Comparison of ENCODE assay signal across 8 cellular contexts in the genomic region with DNA sequence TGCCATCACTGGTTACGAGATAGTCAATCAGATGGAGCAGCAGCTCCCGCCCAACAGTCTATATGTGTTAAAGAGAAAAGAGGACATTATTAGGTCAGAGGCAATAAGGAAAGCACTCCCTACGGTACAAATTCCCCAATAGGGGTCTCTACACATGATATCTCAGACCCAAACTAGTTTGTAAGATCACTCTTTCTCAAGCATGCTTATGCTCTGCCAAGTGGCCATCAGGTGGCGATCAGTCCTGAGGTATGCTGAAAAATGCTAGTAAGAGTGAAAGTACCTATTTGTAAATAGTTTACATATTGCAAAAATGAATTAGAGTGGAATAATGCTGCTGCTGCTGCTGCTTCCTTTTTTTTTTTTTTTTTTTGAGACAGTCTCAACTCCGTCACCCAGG.
DNase-seq lines count a peak whose midpoint lies in the region; ATAC-seq and TF ChIP-seq lines count a peak whose summit lies in the region.
"Had no signal": no experiment of that assay in that cellular context is flagged by ENCODE, and none has a peak within 500 bp of the region (broad histone marks: within the 10 kb centered on the region; RNA-seq: fewer than 3 reads in every experiment).

No MANE protein-coding gene starts in this region.

- TF ChIP-seq RAD21 in liver (IDR thresholded peaks at IDR 0.05), result peak; percentile 41 to 64

- no peaks in the 10 kb centered on the region for H3K4me1 ChIP-seq in liver (ENCODE audit: control insufficient read depth in 4 of 4, insufficient read depth in 4 of 4, low read length in 3 of 4)

- H3K9me3 ChIP-seq in liver (ENCODE audit: control insufficient read depth in 4 of 4, low read length in 3 of 4), result no peaks in the 10 kb centered on the region

- WGBS in liver, result 87% methylated on average over 5 of the region's 5 CpGs

- H3K27ac ChIP-seq in liver (ENCODE audit: low read depth in 1 of 2, low read length in 2 of 2), result no peak overlapping the region

- ATAC-seq in SK-N-SH treated with all-trans-retinoic acid at 6 μM for 48 hours (peak; percentile 81), HG03565 (IDR thresholded peaks at IDR 0.05; ENCODE audit: unreplicated experiment) (no peak), HG02798 (IDR thresholded peaks at IDR 0.05; ENCODE audit: poor library complexity, unreplicated experiment) (no peak)
- ATAC-seq: activated T-helper 17 cell treated with anti-CD3 and anti-CD28 coated beads, Interleukin-2, amount 50 U/mL, for 72 hours had no signal

- DNase-seq in GM10266 (ENCODE audit: extremely low spot score), result peak; percentile 19
- DNase-seq in HFF-Myc (ENCODE audit: extremely low read depth, low read depth), result no peak
- no peak for DNase-seq in NCI-H524 treated with DMSO at 0.1 percent for 48 hours (lab: John Stamatoyannopoulos, UW)

- TF ChIP-seq CTCF in GM10266 (IDR thresholded peaks at IDR 0.05; ENCODE audit: control insufficient read depth, insufficient read depth, low read depth, missing control alignments), result peak; percentile 39
- peak; percentile 44 for TF ChIP-seq CTCF in HFF-Myc (IDR thresholded peaks at IDR 0.05; ENCODE audit: low read depth, low read length, missing control alignments)
- TF ChIP-seq CTCF in liver (IDR thresholded peaks at IDR 0.05; ENCODE audit: low read depth, low read length, missing input control), result peak; percentile 7

- H3K4me3 ChIP-seq in HFF-Myc (replicated peaks; ENCODE audit: low read depth, low read length), result no peak overlapping the region
- no peak overlapping the region for H3K4me3 ChIP-seq in liver (ENCODE audit: low read depth in 1 of 3, low read length in 3 of 3)

- no peak overlapping the region for H3K9ac ChIP-seq in liver (ENCODE audit: low read depth in 1 of 2, low read length in 2 of 2)

- H3K36me3 ChIP-seq in liver (ENCODE audit: control insufficient read depth in 4 of 4, insufficient read depth in 3 of 4, low read depth in 1 of 4, low read length in 3 of 4), result peaks cover 5 to 38% (median 23%) of the 10 kb centered on the region in 4 donors

- H3K27me3 ChIP-seq in liver (ENCODE audit: control insufficient read depth in 4 of 4, insufficient read depth in 4 of 4, low read length in 3 of 4), result no peaks in the 10 kb centered on the region

TF ChIP-seq in SK-N-SH treated with all-trans-retinoic acid at 6 μM for 48 hours, 23 proteins besides CTCF, POLR2A, EP300 and RAD21:
- TF ChIP-seq, protein P1, sequence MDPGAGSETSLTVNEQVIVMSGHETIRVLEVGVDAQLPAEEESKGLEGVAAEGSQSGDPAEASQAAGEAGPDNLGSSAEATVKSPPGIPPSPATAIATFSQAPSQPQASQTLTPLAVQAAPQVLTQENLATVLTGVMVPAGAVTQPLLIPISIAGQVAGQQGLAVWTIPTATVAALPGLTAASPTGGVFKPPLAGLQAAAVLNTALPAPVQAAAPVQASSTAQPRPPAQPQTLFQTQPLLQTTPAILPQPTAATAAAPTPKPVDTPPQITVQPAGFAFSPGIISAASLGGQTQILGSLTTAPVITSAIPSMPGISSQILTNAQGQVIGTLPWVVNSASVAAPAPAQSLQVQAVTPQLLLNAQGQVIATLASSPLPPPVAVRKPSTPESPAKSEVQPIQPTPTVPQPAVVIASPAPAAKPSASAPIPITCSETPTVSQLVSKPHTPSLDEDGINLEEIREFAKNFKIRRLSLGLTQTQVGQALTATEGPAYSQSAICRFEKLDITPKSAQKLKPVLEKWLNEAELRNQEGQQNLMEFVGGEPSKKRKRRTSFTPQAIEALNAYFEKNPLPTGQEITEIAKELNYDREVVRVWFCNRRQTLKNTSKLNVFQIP (CRISPR knock-in tag; IDR thresholded peaks at IDR 0.05; ENCODE audit: borderline replicate concordance, low read depth), result no peak
- TF ChIP-seq ZFP30 (CRISPR knock-in tag; IDR thresholded peaks at IDR 0.05) (no peak), RARB (CRISPR knock-in tag; IDR thresholded peaks at IDR 0.05) (no peak), ZNF70 (CRISPR knock-in tag; IDR thresholded peaks at IDR 0.05) (no peak), ESRRG (CRISPR knock-in tag; IDR thresholded peaks at IDR 0.05) (no peak)

TF ChIP-seq in liver, 16 proteins besides CTCF, POLR2A, EP300 and RAD21:
- TF ChIP-seq TAF1 (conservative IDR thresholded peaks at IDR 0.05) (no peak), HNF4G (IDR thresholded peaks at IDR 0.05) (no peak), JUND (IDR thresholded peaks at IDR 0.05) (no peak), FOXA2 (IDR thresholded peaks at IDR 0.05) (no peak), RXRA (IDR thresholded peaks at IDR 0.05) (no peak), GABPA (IDR thresholded peaks at IDR 0.05 in 1 of 2, conservative IDR thresholded peaks at IDR 0.05 in 1 of 2) (no peak), EGR1 (IDR thresholded peaks at IDR 0.05; ENCODE audit: low read depth in 2 of 2) (no peak), FOXA1 (IDR thresholded peaks at IDR 0.05) (no peak), NR2F2 (IDR thresholded peaks at IDR 0.05) (no peak), YY1 (IDR thresholded peaks at IDR 0.05) (no peak), HNF4A (conservative IDR thresholded peaks at IDR 0.05) (no peak), SP1 (IDR thresholded peaks at IDR 0.05) (no peak)
- TF ChIP-seq, protein P2, sequence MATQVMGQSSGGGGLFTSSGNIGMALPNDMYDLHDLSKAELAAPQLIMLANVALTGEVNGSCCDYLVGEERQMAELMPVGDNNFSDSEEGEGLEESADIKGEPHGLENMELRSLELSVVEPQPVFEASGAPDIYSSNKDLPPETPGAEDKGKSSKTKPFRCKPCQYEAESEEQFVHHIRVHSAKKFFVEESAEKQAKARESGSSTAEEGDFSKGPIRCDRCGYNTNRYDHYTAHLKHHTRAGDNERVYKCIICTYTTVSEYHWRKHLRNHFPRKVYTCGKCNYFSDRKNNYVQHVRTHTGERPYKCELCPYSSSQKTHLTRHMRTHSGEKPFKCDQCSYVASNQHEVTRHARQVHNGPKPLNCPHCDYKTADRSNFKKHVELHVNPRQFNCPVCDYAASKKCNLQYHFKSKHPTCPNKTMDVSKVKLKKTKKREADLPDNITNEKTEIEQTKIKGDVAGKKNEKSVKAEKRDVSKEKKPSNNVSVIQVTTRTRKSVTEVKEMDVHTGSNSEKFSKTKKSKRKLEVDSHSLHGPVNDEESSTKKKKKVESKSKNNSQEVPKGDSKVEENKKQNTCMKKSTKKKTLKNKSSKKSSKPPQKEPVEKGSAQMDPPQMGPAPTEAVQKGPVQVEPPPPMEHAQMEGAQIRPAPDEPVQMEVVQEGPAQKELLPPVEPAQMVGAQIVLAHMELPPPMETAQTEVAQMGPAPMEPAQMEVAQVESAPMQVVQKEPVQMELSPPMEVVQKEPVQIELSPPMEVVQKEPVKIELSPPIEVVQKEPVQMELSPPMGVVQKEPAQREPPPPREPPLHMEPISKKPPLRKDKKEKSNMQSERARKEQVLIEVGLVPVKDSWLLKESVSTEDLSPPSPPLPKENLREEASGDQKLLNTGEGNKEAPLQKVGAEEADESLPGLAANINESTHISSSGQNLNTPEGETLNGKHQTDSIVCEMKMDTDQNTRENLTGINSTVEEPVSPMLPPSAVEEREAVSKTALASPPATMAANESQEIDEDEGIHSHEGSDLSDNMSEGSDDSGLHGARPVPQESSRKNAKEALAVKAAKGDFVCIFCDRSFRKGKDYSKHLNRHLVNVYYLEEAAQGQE (IDR thresholded peaks at IDR 0.05), result no peak
- TF ChIP-seq, protein P3, sequence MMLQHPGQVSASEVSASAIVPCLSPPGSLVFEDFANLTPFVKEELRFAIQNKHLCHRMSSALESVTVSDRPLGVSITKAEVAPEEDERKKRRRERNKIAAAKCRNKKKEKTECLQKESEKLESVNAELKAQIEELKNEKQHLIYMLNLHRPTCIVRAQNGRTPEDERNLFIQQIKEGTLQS (IDR thresholded peaks at IDR 0.05), result no peak
- TF ChIP-seq, protein P4, sequence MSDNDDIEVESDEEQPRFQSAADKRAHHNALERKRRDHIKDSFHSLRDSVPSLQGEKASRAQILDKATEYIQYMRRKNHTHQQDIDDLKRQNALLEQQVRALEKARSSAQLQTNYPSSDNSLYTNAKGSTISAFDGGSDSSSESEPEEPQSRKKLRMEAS (IDR thresholded peaks at IDR 0.05), result no peak
- TF ChIP-seq, protein P5, sequence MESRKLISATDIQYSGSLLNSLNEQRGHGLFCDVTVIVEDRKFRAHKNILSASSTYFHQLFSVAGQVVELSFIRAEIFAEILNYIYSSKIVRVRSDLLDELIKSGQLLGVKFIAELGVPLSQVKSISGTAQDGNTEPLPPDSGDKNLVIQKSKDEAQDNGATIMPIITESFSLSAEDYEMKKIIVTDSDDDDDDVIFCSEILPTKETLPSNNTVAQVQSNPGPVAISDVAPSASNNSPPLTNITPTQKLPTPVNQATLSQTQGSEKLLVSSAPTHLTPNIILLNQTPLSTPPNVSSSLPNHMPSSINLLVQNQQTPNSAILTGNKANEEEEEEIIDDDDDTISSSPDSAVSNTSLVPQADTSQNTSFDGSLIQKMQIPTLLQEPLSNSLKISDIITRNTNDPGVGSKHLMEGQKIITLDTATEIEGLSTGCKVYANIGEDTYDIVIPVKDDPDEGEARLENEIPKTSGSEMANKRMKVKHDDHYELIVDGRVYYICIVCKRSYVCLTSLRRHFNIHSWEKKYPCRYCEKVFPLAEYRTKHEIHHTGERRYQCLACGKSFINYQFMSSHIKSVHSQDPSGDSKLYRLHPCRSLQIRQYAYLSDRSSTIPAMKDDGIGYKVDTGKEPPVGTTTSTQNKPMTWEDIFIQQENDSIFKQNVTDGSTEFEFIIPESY (IDR thresholded peaks at IDR 0.05), result no peak
